8 cellular contexts compared by ENCODE assay signal in the genomic region with DNA sequence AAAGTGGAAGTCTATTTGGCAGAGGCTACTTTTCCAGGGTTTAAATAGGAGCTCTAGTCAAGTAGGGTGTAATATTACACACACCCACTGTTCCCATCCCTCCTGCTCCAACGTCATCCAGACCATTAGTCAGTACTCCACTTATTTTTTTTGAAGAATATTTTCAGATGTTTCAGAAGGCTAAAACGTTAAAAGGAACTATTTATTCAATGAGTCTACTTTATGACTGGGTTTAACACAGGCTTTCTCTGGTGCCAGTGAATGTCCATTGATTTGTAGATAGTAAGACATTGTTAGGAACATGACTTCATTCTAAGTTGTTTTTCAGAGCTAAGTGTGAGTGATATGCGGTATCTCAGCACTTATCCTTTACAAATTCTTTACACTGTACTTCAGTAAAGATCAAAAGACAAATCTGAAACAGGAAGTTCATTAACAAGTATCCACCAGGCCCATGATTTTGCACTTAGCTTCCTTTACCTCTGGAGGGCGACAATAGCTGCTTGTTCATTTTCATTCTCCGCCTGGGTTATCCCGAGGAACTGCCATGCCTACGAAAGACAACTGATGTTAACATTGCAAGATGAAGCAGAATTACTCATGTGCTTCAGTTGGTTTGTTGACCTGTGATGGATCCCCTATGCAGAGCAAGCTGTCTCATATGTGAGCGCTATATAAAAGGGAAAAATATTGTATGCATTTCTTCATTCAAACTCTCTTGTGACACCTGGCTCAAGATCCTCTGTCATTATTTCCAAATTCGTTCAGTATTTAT.
DNase-seq lines count a peak whose midpoint lies in the region; ATAC-seq, FAIRE-seq and TF ChIP-seq lines count a peak whose summit lies in the region.

No MANE protein-coding gene starts in this region.

- no peak overlapping the region for H3K4me3 Mint-ChIP-seq in activated naive CD8-positive, alpha-beta T cell treated with anti-CD3 and anti-CD28 coated beads for 36 hours

- H3K9me3 Mint-ChIP-seq in activated naive CD8-positive, alpha-beta T cell treated with anti-CD3 and anti-CD28 coated beads for 36 hours = no peaks in the 10 kb centered on the region

- peak in 4 of 5 experiments; percentile 23 to 45 (median 32) for TF ChIP-seq CTCF in gastrocnemius medialis (IDR thresholded peaks at IDR 0.05 in 4 of 5, conservative IDR thresholded peaks at IDR 0.05 in 1 of 5)

- no peak for TF ChIP-seq POLR2A in gastrocnemius medialis (IDR thresholded peaks at IDR 0.05)

- H3K36me3 ChIP-seq in gastrocnemius medialis = no peaks in the 10 kb centered on the region

- no peak overlapping the region for H3K27ac Mint-ChIP-seq in activated naive CD8-positive, alpha-beta T cell treated with anti-CD3 and anti-CD28 coated beads for 36 hours

- in situ Hi-C loops in gastrocnemius medialis (cut with MboI; ENCODE audit: low sequenced_read_pairs in 4 of 4) = no loop called here

- no peaks in the 10 kb centered on the region for H3K27me3 ChIP-seq in gastrocnemius medialis

- H3K4me1 Mint-ChIP-seq in activated naive CD8-positive, alpha-beta T cell treated with anti-CD3 and anti-CD28 coated beads for 36 hours = peaks cover 3% of the 10 kb centered on the region

- peak; percentile 87 for FAIRE-seq in G401.6 (lab: Jason Lieb, UNC)

- no peaks in the 10 kb centered on the region for H3K4me1 ChIP-seq in gastrocnemius medialis

- H3K27ac ChIP-seq in gastrocnemius medialis = no peak overlapping the region

- peak; percentile 22 for DNase-seq in NCI-H446 treated with DMSO at 0.1 percent for 48 hours (lab: John Stamatoyannopoulos, UW)
- peak; percentile 10 for DNase-seq in activated naive CD8-positive, alpha-beta T cell treated with anti-CD3 and anti-CD28 coated beads for 36 hours
- DNase-seq in hepatic stellate cell (ENCODE audit: low spot score) = peak; percentile 50
- no peak for DNase-seq in gastrocnemius medialis
- no peak for DNase-seq in activated CD8-positive, alpha-beta memory T cell treated with anti-CD3 and anti-CD28 coated beads, Interleukin-2, amount 50 U/mL, for 48 hours

- H3K4me3 ChIP-seq in gastrocnemius medialis = no peak overlapping the region

- no peaks in the 10 kb centered on the region for H3K9me3 ChIP-seq in gastrocnemius medialis

- H3K36me3 Mint-ChIP-seq in activated naive CD8-positive, alpha-beta T cell treated with anti-CD3 and anti-CD28 coated beads for 36 hours = no peaks in the 10 kb centered on the region

- intact Hi-C loops in gastrocnemius medialis (cut with DNase I; ENCODE audit: low total_unique reads) = no loop called here

- ATAC-seq in GM19467 (IDR thresholded peaks at IDR 0.05; ENCODE audit: unreplicated experiment) (peak; percentile 88), HG03457 (IDR thresholded peaks at IDR 0.05; ENCODE audit: unreplicated experiment) (peak; percentile 72), gastrocnemius medialis (peak; percentile 42 to 50)

- no peaks in the 10 kb centered on the region for H3K27me3 Mint-ChIP-seq in activated naive CD8-positive, alpha-beta T cell treated with anti-CD3 and anti-CD28 coated beads for 36 hours

Comparison
In these comparisons a context has a peak if more than half of its experiments do, and no peak if none do; other contexts are left out.
1. DNase-seq: peak in NCI-H446 treated with DMSO at 0.1 percent for 48 hours (single experiment), activated naive CD8-positive, alpha-beta T cell treated with anti-CD3 and anti-CD28 coated beads for 36 hours (single experiment) and hepatic stellate cell (single experiment); none in gastrocnemius medialis (0 of 2) and activated CD8-positive, alpha-beta memory T cell treated with anti-CD3 and anti-CD28 coated beads, Interleukin-2, amount 50 U/mL, for 48 hours (single experiment).
2. Peak in every context shown above with its lines, with median percentiles within 50 percentile points of each other: ATAC-seq.